In the genomic region with DNA sequence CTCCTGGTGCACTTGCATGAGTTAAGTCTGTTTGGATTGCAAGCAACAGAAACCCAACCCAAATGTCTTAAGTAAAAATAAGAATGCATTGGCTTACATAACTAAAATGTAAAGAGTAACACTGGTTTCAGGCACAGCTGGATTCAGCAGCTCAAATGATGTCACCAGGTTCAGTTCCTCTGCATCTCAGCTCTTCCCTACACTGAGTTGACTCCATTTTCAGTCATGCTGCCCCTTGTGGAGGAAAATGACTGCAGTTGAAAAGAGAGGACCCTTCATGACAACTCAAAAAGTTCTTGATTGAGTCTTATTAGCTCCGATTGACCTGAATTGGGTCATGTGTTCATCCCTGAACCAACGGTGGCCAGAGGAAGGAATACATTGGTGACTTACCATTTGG, we compare ENCODE assay signal across 18 cellular contexts.
DNase-seq lines count a peak whose midpoint lies in the region; ATAC-seq and TF ChIP-seq lines count a peak whose summit lies in the region.
"Had no signal": no experiment of that assay in that cellular context is flagged by ENCODE, and none has a peak within 500 bp of the region (broad histone marks: within the 10 kb centered on the region; RNA-seq: fewer than 3 reads in every experiment).

No MANE protein-coding gene starts in this region.

- no peak for DNase-seq in activated CD8-positive, alpha-beta T cell treated with anti-CD3 and anti-CD28 coated beads for 36 hours
- no peak for DNase-seq in activated CD8-positive, alpha-beta T cell treated with anti-CD3 and anti-CD28 coated beads, Interleukin-2, amount 10 ng/mL, durations not matched to agents 7 days and 5 days
- DNase-seq in MM.1S (no peak), chondrocyte (ENCODE audit: low spot score) (no peak), nephron progenitor cell (no peak), mesenteric fat pad (ENCODE audit: low spot score) (no peak)
- no peak for DNase-seq in effector memory CD4-positive, alpha-beta T cell
- DNase-seq: activated CD4-positive, alpha-beta T cell treated with anti-CD3 and anti-CD28 coated beads for 4 hours; activated effector memory CD4-positive, alpha-beta T cell treated with anti-CD3 and anti-CD28 coated beads, Interleukin-2, amount 50 U/mL, for 16 hours; adrenal gland; central memory CD4-positive, alpha-beta T cell; NCI-H1930; NK-92 treated with Interleukin-12 subunit alpha and Interleukin-12 subunit beta, amount 100 ng/mL, for 24 hours; stimulated activated CD4-positive, alpha-beta T cell treated with anti-CD3 and anti-CD28 coated beads, Interleukin-12 subunit alpha, Interleukin-12 subunit beta, amount 100 ng/mL, for 4 hours had no signal

- no peaks in the 10 kb centered on the region for H4K20me1 ChIP-seq in MM.1S (ENCODE audit: insufficient read depth, low read length)
- H4K20me1 ChIP-seq: BLaER1 treated with 17β-estradiol and CSF1 and Interleukin-3, amounts not matched to agents 10 nM and 100 nM had no signal

- TF ChIP-seq CTCF in activated CD8-positive, alpha-beta T cell treated with anti-CD3 and anti-CD28 coated beads for 36 hours (IDR thresholded peaks at IDR 0.05), result peak; percentile 16
- TF ChIP-seq CTCF in MM.1S (IDR thresholded peaks at IDR 0.05; ENCODE audit: low read length) (peak; percentile 27; the same call in 1 of the 2 replicates), chondrocyte (IDR thresholded peaks at IDR 0.05) (peak; percentile 17), nephron progenitor cell (IDR thresholded peaks at IDR 0.05) (peak; percentile 7)

- no peak overlapping the region for H3K4me3 ChIP-seq in MM.1S (ENCODE audit: low read length)
- no peak overlapping the region for H3K4me3 ChIP-seq in effector memory CD4-positive, alpha-beta T cell (ENCODE audit: insufficient read depth, low read depth, low read length, poor library complexity, severe bottlenecking)
- H3K4me3 ChIP-seq: A549; adrenal gland; BLaER1 treated with 17β-estradiol and CSF1 and Interleukin-3, amounts not matched to agents 10 nM and 100 nM; suprapubic skin had no signal

- H3K4me1 ChIP-seq in MM.1S (ENCODE audit: low read length), result peaks cover 24% of the 10 kb centered on the region
- no peaks in the 10 kb centered on the region for H3K4me1 ChIP-seq in effector memory CD4-positive, alpha-beta T cell (ENCODE audit: control insufficient read depth, insufficient read depth, low read length, poor library complexity, severe bottlenecking)
- H3K4me1 ChIP-seq: A549, adrenal gland had no signal

- intact Hi-C loops in activated CD8-positive, alpha-beta T cell treated with anti-CD3 and anti-CD28 coated beads for 36 hours (cut with micrococcal nuclease), result no loop called here

- peaks cover 14% of the 10 kb centered on the region for H3K4me1 Mint-ChIP-seq in activated CD8-positive, alpha-beta T cell treated with anti-CD3 and anti-CD28 coated beads for 36 hours (ENCODE audit: low read depth)
- peaks cover 21% of the 10 kb centered on the region for H3K4me1 Mint-ChIP-seq in activated CD8-positive, alpha-beta T cell treated with anti-CD3 and anti-CD28 coated beads, Interleukin-2, amount 10 ng/mL, durations not matched to agents 7 days and 5 days (ENCODE audit: low read depth)
- H3K4me1 Mint-ChIP-seq in chondrocyte (ENCODE audit: low read depth), result no peaks in the 10 kb centered on the region
- H3K4me1 Mint-ChIP-seq in nephron progenitor cell, result no peaks in the 10 kb centered on the region

- H3K36me3 ChIP-seq in MM.1S (replicated peaks; ENCODE audit: insufficient read depth, low read length), result no peaks in the 10 kb centered on the region
- no peaks in the 10 kb centered on the region for H3K36me3 ChIP-seq in effector memory CD4-positive, alpha-beta T cell (ENCODE audit: control insufficient read depth, insufficient read depth, low read length)
- H3K36me3 ChIP-seq: adrenal gland; BLaER1 treated with 17β-estradiol and CSF1 and Interleukin-3, amounts not matched to agents 10 nM and 100 nM; suprapubic skin had no signal

- no peak overlapping the region for H3K4me2 ChIP-seq in MM.1S (ENCODE audit: low read depth, low read length)
- H3K4me2 ChIP-seq: A549; BLaER1 treated with 17β-estradiol and CSF1 and Interleukin-3, amounts not matched to agents 10 nM and 100 nM had no signal

- POLR2A ChIA-PET in activated CD8-positive, alpha-beta T cell treated with anti-CD3 and anti-CD28 coated beads for 36 hours (lab: Charles Lee), result no interaction called here
- POLR2A ChIA-PET in activated CD8-positive, alpha-beta T cell treated with anti-CD3 and anti-CD28 coated beads, Interleukin-2, amount 10 ng/mL, durations not matched to agents 7 days and 5 days (lab: Charles Lee), result no interaction called here

- H3K27me3 ChIP-seq in MM.1S (replicated peaks; ENCODE audit: insufficient read depth, low read length), result no peaks in the 10 kb centered on the region; the same call in 1 of the 2 replicates
- no peaks in the 10 kb centered on the region for H3K27me3 ChIP-seq in effector memory CD4-positive, alpha-beta T cell (replicated peaks; ENCODE audit: control insufficient read depth, insufficient read depth, low read length, poor library complexity, severe bottlenecking)
- H3K27me3 ChIP-seq: adrenal gland; BLaER1 treated with 17β-estradiol and CSF1 and Interleukin-3, amounts not matched to agents 10 nM and 100 nM; suprapubic skin had no signal

- H2AFZ ChIP-seq in MM.1S (ENCODE audit: low read length), result no peak overlapping the region

- no peaks in the 10 kb centered on the region for H3K9me2 ChIP-seq in MM.1S (replicated peaks; ENCODE audit: insufficient read depth, low read length)

- peaks cover 7% of the 10 kb centered on the region for H3K27me3 Mint-ChIP-seq in activated CD8-positive, alpha-beta T cell treated with anti-CD3 and anti-CD28 coated beads for 36 hours
- peaks cover 16% of the 10 kb centered on the region for H3K27me3 Mint-ChIP-seq in activated CD8-positive, alpha-beta T cell treated with anti-CD3 and anti-CD28 coated beads, Interleukin-2, amount 10 ng/mL, durations not matched to agents 7 days and 5 days (ENCODE audit: low read depth)
- H3K27me3 Mint-ChIP-seq in chondrocyte (ENCODE audit: low read depth) (peaks cover 4% of the 10 kb centered on the region), nephron progenitor cell (ENCODE audit: low read depth, poor library complexity) (peaks cover 11% of the 10 kb centered on the region)

- no peaks in the 10 kb centered on the region for H3K79me2 ChIP-seq in MM.1S (ENCODE audit: low read length)

- H3K36me3 Mint-ChIP-seq in activated CD8-positive, alpha-beta T cell treated with anti-CD3 and anti-CD28 coated beads for 36 hours (ENCODE audit: low read depth), result no peaks in the 10 kb centered on the region
- peaks cover 5% of the 10 kb centered on the region for H3K36me3 Mint-ChIP-seq in activated CD8-positive, alpha-beta T cell treated with anti-CD3 and anti-CD28 coated beads, Interleukin-2, amount 10 ng/mL, durations not matched to agents 7 days and 5 days (ENCODE audit: low read depth)
- no peaks in the 10 kb centered on the region for H3K36me3 Mint-ChIP-seq in chondrocyte (ENCODE audit: low read depth)
- H3K36me3 Mint-ChIP-seq in nephron progenitor cell (ENCODE audit: low read depth), result no peaks in the 10 kb centered on the region

- H3K9ac ChIP-seq in MM.1S (ENCODE audit: low read length), result no peak overlapping the region
- H3K9ac ChIP-seq: BLaER1 treated with 17β-estradiol and CSF1 and Interleukin-3, amounts not matched to agents 10 nM and 100 nM had no signal

- peaks cover 22% of the 10 kb centered on the region for H3F3A ChIP-seq in MM.1S (ENCODE audit: insufficient read depth, low read length)

- H3K27ac ChIP-seq in MM.1S (ENCODE audit: low read length), result no peak overlapping the region
- no peak overlapping the region for H3K27ac ChIP-seq in effector memory CD4-positive, alpha-beta T cell (ENCODE audit: insufficient read depth, low read length, poor library complexity, severe bottlenecking)
- H3K27ac ChIP-seq: A549; adrenal gland; BLaER1 treated with 17β-estradiol and CSF1 and Interleukin-3, amounts not matched to agents 10 nM and 100 nM; suprapubic skin had no signal

- H3K9me3 Mint-ChIP-seq in activated CD8-positive, alpha-beta T cell treated with anti-CD3 and anti-CD28 coated beads for 36 hours, result no peaks in the 10 kb centered on the region
- H3K9me3 Mint-ChIP-seq in activated CD8-positive, alpha-beta T cell treated with anti-CD3 and anti-CD28 coated beads, Interleukin-2, amount 10 ng/mL, durations not matched to agents 7 days and 5 days (ENCODE audit: insufficient read depth), result peaks cover 13% of the 10 kb centered on the region
- peaks cover 8% of the 10 kb centered on the region for H3K9me3 Mint-ChIP-seq in chondrocyte (ENCODE audit: low read depth)
- H3K9me3 Mint-ChIP-seq in nephron progenitor cell, result peaks cover 5% of the 10 kb centered on the region

- ATAC-seq in activated CD8-positive, alpha-beta T cell treated with anti-CD3 and anti-CD28 coated beads for 36 hours, result no peak
- no peak for ATAC-seq in activated CD8-positive, alpha-beta T cell treated with anti-CD3 and anti-CD28 coated beads, Interleukin-2, amount 10 ng/mL, durations not matched to agents 7 days and 5 days
- ATAC-seq in HG03039 (IDR thresholded peaks at IDR 0.05; ENCODE audit: unreplicated experiment), result no peak

- no peaks in the 10 kb centered on the region for H3K9me3 ChIP-seq in MM.1S (replicated peaks; ENCODE audit: insufficient read depth, low read length)
- H3K9me3 ChIP-seq in effector memory CD4-positive, alpha-beta T cell (ENCODE audit: control insufficient read depth, low read length), result no peaks in the 10 kb centered on the region
- H3K9me3 ChIP-seq: A549, adrenal gland, suprapubic skin had no signal

- no peak overlapping the region for H3K4me3 Mint-ChIP-seq in activated CD8-positive, alpha-beta T cell treated with anti-CD3 and anti-CD28 coated beads for 36 hours
- H3K4me3 Mint-ChIP-seq in activated CD8-positive, alpha-beta T cell treated with anti-CD3 and anti-CD28 coated beads, Interleukin-2, amount 10 ng/mL, durations not matched to agents 7 days and 5 days, result no peak overlapping the region
- H3K4me3 Mint-ChIP-seq in chondrocyte (ENCODE audit: unreplicated experiment) (no peak overlapping the region), nephron progenitor cell (no peak overlapping the region)

- no peak overlapping the region for H3K27ac Mint-ChIP-seq in activated CD8-positive, alpha-beta T cell treated with anti-CD3 and anti-CD28 coated beads for 36 hours
- no peak overlapping the region for H3K27ac Mint-ChIP-seq in activated CD8-positive, alpha-beta T cell treated with anti-CD3 and anti-CD28 coated beads, Interleukin-2, amount 10 ng/mL, durations not matched to agents 7 days and 5 days
- no peak overlapping the region for H3K27ac Mint-ChIP-seq in chondrocyte (ENCODE audit: unreplicated experiment)
- H3K27ac Mint-ChIP-seq in nephron progenitor cell, result no peak overlapping the region

- CTCF ChIA-PET in activated CD8-positive, alpha-beta T cell treated with anti-CD3 and anti-CD28 coated beads for 36 hours (lab: Charles Lee), result interaction anchor here (1.0 to 1.1 kb wide), 2 partner anchors 23 to 391 kb away, joined by 3 read pairs; no protein-coding TSS in a partner anchor
- CTCF ChIA-PET in activated CD8-positive, alpha-beta T cell treated with anti-CD3 and anti-CD28 coated beads, Interleukin-2, amount 10 ng/mL, durations not matched to agents 7 days and 5 days (lab: Charles Lee), result no interaction called here
